ENCODE assay signal across 9 cellular contexts in the genomic region with DNA sequence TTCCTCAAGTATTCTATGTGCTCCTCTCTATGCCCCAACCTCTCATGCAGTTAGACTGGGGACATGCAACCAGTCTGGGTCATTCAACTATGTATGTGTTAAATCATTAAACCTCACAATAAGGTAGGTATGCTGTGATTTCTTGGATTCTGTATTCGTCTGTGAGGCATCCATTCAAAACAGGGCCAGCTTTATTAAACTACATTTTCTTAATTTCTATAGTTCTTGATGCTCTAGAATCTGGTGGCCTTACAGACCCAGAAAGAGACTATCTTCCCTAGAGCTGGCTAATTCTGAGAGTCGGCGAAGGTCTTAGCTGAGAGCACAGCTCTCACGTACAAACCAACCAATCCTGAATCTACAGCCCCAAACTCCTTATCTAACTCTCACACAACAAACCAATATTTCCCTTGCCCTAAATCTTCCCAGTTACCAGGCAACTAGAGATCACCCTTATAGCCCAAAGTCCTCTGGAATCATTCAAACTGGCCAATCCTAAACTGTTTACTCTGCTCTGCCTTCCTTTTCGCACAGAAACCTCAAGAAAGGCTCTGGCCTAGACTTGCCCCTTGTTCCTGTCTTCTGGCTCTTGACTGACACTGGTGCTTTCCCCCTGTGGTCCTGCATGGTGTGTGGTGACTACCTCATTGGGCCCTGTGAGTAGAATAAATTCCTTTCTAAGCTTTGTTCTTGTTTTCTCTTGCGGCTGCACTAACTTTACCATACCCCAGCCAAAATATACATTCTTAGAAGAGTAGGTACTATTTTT.
DNase-seq lines count a peak whose midpoint lies in the region; ATAC-seq and TF ChIP-seq lines count a peak whose summit lies in the region.
"Had no signal": no experiment of that assay in that cellular context is flagged by ENCODE, and none has a peak within 500 bp of the region (broad histone marks: within the 10 kb centered on the region; RNA-seq: fewer than 3 reads in every experiment).

No MANE protein-coding gene starts in this region.

- H3K4me1 Mint-ChIP-seq in effector memory CD8-positive, alpha-beta T cell (ENCODE audit: low read depth in 2 of 2), result no peaks in the 10 kb centered on the region

- no peak overlapping the region for H3K27ac Mint-ChIP-seq in effector memory CD8-positive, alpha-beta T cell

- H3K27me3 Mint-ChIP-seq in effector memory CD8-positive, alpha-beta T cell, result no peaks in the 10 kb centered on the region

- ATAC-seq in GM19463 (IDR thresholded peaks at IDR 0.05; ENCODE audit: unreplicated experiment) (peak; percentile 81), HG03378 (IDR thresholded peaks at IDR 0.05; ENCODE audit: unreplicated experiment) (peak; percentile 65), HG03439 (IDR thresholded peaks at IDR 0.05; ENCODE audit: unreplicated experiment) (no peak)
- ATAC-seq in effector memory CD8-positive, alpha-beta T cell (replicated peaks), result peak; percentile 47

- DNase-seq in GM10266 (ENCODE audit: extremely low spot score), result peak; percentile 25
- no peak for DNase-seq in effector memory CD8-positive, alpha-beta T cell
- DNase-seq in RKO (ENCODE audit: low spot score), result no peak
- no peak for DNase-seq in HUDEP-2 (lab: John Stamatoyannopoulos, UW; ENCODE audit: unreplicated experiment in 76 of 76)
- DNase-seq in DMS153 (lab: John Stamatoyannopoulos, UW), result no peak
- DNase-seq: NCI-H524 treated with DMSO at 0.1 percent for 48 hours had no signal

- TF ChIP-seq CTCF in GM10266 (IDR thresholded peaks at IDR 0.05; ENCODE audit: control insufficient read depth, insufficient read depth, low read depth, missing control alignments), result no peak

- peaks cover 0 to 1% of the 10 kb centered on the region in 2 donors for H3K9me3 Mint-ChIP-seq in effector memory CD8-positive, alpha-beta T cell

- no peak overlapping the region for H3K4me3 Mint-ChIP-seq in effector memory CD8-positive, alpha-beta T cell

- no peaks in the 10 kb centered on the region for H3K36me3 Mint-ChIP-seq in effector memory CD8-positive, alpha-beta T cell (ENCODE audit: insufficient read depth)
